Comparison of ENCODE assay signal across 8 cellular contexts in the genomic region with DNA sequence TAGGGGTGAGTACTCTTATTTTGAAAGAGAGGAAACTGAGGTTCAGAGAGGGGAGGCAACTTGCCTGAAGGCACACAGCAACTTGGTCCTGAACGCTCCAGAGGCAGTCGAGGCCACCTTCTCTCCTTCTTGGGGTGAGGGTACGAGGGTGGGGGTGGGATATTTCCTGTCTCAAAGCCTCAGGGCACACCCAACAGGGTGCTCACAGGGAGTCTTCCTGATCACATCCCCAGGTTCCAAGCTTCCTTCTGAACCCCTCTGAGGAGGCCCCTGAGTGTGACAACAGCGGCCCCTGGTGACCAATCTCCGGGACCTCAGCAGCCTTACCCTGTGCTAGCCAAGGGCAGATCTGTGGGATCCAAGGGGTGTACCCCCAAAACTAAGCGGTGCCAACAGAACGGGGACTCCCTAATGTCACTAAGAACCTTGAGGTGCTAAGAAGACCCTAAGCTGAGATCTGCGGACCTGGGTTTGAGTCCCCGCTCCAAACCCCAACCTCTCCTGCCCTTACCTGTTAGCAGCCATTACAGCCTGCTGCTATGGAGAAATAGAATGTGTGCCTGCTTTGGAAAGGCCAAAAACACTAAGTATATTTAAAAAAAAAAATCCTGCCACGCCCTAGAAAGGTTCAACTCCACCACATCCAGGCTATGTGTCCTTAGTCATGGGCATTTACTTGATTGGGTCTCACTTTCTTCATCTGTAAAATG. TPM values are rescaled to one million over a fixed set of nuclear protein-coding genes. Genes with fewer than 3 reads are reported as not detected.
DNase-seq lines count a peak whose midpoint lies in the region; ATAC-seq lines count a peak whose summit lies in the region.

No MANE protein-coding gene starts in this region.

- DNase-seq in activated gamma-delta T cell treated with Interleukin-2 at 50 U/mL for 16 hours (peak; percentile 69), activated gamma-delta T cell (lab: John Stamatoyannopoulos, UW) (no peak), NCI-H2107 treated with DMSO at 0.1 percent for 48 hours (lab: John Stamatoyannopoulos, UW; ENCODE audit: unreplicated experiment) (peak; percentile 55), left colon (peak; percentile 62 to 83)
- DNase-seq in activated CD4-positive, CD25-positive, alpha-beta regulatory T cell treated with anti-CD3 and anti-CD28 coated beads, Interleukin-2, amount 50 U/mL, for 16 hours (ENCODE audit: low read depth, low spot score), result peak; percentile 47
- DNase-seq in central memory CD4-positive, alpha-beta T cell, result peak; percentile 36
- DNase-seq in stimulated activated CD4-positive, alpha-beta T cell treated with anti-CD3 and anti-CD28 coated beads, Interleukin-2, amount 100 ng/mL, for 4 hours (ENCODE audit: low read depth), result peak; percentile 52

- intact Hi-C loops in left colon (cut with DNase I, micrococcal nuclease), result loop anchor here in 1 of 2 donors (10.0 kb wide), 1 partner anchor 261 kb away; no protein-coding TSS in a partner anchor

- ATAC-seq in left colon, result peak; percentile 80
- ATAC-seq in HG02852 (IDR thresholded peaks at IDR 0.05; ENCODE audit: unreplicated experiment), result no peak

RNA-seq across cellular contexts. Expression of gene TRPV4, which starts 57.9 kb away (rescaled TPM):
- total RNA-seq in left colon, result under 1 TPM; 0.09 to 0.36 TPM
